In the genomic region with DNA sequence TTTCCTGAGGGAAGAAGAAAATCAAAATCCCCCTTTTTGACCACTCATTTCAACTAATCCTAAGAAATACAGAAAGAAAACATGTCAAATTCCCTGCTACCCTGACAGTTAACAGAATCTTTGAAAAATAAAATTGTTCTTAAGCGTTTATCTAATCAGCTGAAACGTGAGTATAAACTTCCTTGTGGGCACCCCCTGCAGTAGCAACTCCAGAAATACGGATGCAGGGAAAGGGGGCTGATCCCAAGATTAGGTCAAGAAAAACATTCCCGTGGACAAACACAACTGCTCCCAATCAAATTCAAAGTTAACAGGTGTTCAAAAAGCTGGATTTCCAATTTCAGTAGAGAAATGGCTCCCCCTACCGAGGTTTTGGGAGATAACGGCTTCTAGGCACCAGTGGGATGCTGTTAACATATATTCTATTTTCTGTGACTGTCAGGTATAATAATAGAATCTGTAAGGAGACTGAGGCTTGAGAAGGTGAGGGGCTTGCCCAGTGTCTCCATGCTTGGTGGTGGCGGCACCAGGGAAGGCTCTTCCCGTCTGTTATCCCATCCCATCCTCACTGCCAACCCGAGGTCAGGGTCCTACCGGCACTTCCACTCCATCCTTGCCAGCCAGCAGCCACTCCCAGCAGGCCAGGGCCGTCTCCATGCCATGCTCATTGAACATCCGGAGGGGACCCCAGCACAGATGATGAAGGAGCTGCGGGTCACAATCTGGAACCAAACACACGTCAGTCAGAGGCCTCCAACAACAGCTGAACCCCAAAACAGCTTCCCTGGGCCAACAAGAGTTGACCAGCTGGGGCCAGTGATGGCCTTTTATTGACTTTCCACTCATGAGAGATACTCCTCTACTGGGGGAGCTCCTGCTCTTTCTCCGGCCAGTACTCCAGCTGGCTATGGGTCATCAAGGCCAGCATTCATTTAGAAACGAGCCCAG, we compare ENCODE assay signal across 1 cellular context.
TF ChIP-seq lines count a peak whose summit lies in the region.

No MANE protein-coding gene starts in this region.

TF ChIP-seq in K562, 482 proteins besides CTCF, POLR2A, EP300 and RAD21 (continued from another document and continues in another):
- TF ChIP-seq, protein P1, sequence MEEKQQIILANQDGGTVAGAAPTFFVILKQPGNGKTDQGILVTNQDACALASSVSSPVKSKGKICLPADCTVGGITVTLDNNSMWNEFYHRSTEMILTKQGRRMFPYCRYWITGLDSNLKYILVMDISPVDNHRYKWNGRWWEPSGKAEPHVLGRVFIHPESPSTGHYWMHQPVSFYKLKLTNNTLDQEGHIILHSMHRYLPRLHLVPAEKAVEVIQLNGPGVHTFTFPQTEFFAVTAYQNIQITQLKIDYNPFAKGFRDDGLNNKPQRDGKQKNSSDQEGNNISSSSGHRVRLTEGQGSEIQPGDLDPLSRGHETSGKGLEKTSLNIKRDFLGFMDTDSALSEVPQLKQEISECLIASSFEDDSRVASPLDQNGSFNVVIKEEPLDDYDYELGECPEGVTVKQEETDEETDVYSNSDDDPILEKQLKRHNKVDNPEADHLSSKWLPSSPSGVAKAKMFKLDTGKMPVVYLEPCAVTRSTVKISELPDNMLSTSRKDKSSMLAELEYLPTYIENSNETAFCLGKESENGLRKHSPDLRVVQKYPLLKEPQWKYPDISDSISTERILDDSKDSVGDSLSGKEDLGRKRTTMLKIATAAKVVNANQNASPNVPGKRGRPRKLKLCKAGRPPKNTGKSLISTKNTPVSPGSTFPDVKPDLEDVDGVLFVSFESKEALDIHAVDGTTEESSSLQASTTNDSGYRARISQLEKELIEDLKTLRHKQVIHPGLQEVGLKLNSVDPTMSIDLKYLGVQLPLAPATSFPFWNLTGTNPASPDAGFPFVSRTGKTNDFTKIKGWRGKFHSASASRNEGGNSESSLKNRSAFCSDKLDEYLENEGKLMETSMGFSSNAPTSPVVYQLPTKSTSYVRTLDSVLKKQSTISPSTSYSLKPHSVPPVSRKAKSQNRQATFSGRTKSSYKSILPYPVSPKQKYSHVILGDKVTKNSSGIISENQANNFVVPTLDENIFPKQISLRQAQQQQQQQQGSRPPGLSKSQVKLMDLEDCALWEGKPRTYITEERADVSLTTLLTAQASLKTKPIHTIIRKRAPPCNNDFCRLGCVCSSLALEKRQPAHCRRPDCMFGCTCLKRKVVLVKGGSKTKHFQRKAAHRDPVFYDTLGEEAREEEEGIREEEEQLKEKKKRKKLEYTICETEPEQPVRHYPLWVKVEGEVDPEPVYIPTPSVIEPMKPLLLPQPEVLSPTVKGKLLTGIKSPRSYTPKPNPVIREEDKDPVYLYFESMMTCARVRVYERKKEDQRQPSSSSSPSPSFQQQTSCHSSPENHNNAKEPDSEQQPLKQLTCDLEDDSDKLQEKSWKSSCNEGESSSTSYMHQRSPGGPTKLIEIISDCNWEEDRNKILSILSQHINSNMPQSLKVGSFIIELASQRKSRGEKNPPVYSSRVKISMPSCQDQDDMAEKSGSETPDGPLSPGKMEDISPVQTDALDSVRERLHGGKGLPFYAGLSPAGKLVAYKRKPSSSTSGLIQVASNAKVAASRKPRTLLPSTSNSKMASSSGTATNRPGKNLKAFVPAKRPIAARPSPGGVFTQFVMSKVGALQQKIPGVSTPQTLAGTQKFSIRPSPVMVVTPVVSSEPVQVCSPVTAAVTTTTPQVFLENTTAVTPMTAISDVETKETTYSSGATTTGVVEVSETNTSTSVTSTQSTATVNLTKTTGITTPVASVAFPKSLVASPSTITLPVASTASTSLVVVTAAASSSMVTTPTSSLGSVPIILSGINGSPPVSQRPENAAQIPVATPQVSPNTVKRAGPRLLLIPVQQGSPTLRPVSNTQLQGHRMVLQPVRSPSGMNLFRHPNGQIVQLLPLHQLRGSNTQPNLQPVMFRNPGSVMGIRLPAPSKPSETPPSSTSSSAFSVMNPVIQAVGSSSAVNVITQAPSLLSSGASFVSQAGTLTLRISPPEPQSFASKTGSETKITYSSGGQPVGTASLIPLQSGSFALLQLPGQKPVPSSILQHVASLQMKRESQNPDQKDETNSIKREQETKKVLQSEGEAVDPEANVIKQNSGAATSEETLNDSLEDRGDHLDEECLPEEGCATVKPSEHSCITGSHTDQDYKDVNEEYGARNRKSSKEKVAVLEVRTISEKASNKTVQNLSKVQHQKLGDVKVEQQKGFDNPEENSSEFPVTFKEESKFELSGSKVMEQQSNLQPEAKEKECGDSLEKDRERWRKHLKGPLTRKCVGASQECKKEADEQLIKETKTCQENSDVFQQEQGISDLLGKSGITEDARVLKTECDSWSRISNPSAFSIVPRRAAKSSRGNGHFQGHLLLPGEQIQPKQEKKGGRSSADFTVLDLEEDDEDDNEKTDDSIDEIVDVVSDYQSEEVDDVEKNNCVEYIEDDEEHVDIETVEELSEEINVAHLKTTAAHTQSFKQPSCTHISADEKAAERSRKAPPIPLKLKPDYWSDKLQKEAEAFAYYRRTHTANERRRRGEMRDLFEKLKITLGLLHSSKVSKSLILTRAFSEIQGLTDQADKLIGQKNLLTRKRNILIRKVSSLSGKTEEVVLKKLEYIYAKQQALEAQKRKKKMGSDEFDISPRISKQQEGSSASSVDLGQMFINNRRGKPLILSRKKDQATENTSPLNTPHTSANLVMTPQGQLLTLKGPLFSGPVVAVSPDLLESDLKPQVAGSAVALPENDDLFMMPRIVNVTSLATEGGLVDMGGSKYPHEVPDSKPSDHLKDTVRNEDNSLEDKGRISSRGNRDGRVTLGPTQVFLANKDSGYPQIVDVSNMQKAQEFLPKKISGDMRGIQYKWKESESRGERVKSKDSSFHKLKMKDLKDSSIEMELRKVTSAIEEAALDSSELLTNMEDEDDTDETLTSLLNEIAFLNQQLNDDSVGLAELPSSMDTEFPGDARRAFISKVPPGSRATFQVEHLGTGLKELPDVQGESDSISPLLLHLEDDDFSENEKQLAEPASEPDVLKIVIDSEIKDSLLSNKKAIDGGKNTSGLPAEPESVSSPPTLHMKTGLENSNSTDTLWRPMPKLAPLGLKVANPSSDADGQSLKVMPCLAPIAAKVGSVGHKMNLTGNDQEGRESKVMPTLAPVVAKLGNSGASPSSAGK (IDR thresholded peaks at IDR 0.05) = no peak
- TF ChIP-seq POLR2H (tag; IDR thresholded peaks at IDR 0.05; ENCODE audit: low read depth) (no peak), HCFC1 (IDR thresholded peaks at IDR 0.05; ENCODE audit: low read depth, low read length) (0 out of 2 replicates have a peak, but pooled peaks have one; percentile 28), TCF3 (CRISPR knock-in tag; IDR thresholded peaks at IDR 0.05) (no peak), CBX8 (IDR thresholded peaks at IDR 0.05; ENCODE audit: borderline replicate concordance, extremely low read depth, low read depth, low read length, poor library complexity, severe bottlenecking) (no peak), ETV1 (tag; conservative IDR thresholded peaks at IDR 0.05; ENCODE audit: low read depth) (no peak), PRPF4 (IDR thresholded peaks at IDR 0.05; ENCODE audit: insufficient read depth, low read depth, low read length, poor library complexity, severe bottlenecking) (no peak), POU5F1 (IDR thresholded peaks at IDR 0.05; ENCODE audit: borderline replicate concordance, low read depth, low read length, partially characterized antibody) (no peak), ATF1 (CRISPR knock-in tag; IDR thresholded peaks at IDR 0.05) (no peak), ATF1 (tag; IDR thresholded peaks at IDR 0.05) (no peak), NELFE (IDR thresholded peaks at IDR 0.05; ENCODE audit: insufficient read depth, insufficient read length) (no peak), POLR2G (IDR thresholded peaks at IDR 0.05; ENCODE audit: low read depth, low read length) (0 out of 2 replicates have a peak, but pooled peaks have one; percentile 28), PTTG1 (tag; IDR thresholded peaks at IDR 0.05; ENCODE audit: low read depth) (no peak), CHD2 (IDR thresholded peaks at IDR 0.05; ENCODE audit: low read depth, low read length) (no peak; the same call in 1 of the 2 replicates)
- TF ChIP-seq, protein P2, sequence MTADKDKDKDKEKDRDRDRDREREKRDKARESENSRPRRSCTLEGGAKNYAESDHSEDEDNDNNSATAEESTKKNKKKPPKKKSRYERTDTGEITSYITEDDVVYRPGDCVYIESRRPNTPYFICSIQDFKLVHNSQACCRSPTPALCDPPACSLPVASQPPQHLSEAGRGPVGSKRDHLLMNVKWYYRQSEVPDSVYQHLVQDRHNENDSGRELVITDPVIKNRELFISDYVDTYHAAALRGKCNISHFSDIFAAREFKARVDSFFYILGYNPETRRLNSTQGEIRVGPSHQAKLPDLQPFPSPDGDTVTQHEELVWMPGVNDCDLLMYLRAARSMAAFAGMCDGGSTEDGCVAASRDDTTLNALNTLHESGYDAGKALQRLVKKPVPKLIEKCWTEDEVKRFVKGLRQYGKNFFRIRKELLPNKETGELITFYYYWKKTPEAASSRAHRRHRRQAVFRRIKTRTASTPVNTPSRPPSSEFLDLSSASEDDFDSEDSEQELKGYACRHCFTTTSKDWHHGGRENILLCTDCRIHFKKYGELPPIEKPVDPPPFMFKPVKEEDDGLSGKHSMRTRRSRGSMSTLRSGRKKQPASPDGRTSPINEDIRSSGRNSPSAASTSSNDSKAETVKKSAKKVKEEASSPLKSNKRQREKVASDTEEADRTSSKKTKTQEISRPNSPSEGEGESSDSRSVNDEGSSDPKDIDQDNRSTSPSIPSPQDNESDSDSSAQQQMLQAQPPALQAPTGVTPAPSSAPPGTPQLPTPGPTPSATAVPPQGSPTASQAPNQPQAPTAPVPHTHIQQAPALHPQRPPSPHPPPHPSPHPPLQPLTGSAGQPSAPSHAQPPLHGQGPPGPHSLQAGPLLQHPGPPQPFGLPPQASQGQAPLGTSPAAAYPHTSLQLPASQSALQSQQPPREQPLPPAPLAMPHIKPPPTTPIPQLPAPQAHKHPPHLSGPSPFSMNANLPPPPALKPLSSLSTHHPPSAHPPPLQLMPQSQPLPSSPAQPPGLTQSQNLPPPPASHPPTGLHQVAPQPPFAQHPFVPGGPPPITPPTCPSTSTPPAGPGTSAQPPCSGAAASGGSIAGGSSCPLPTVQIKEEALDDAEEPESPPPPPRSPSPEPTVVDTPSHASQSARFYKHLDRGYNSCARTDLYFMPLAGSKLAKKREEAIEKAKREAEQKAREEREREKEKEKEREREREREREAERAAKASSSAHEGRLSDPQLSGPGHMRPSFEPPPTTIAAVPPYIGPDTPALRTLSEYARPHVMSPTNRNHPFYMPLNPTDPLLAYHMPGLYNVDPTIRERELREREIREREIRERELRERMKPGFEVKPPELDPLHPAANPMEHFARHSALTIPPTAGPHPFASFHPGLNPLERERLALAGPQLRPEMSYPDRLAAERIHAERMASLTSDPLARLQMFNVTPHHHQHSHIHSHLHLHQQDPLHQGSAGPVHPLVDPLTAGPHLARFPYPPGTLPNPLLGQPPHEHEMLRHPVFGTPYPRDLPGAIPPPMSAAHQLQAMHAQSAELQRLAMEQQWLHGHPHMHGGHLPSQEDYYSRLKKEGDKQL (CRISPR knock-in tag; IDR thresholded peaks at IDR 0.05; ENCODE audit: borderline replicate concordance) = no peak
- TF ChIP-seq, protein P3, sequence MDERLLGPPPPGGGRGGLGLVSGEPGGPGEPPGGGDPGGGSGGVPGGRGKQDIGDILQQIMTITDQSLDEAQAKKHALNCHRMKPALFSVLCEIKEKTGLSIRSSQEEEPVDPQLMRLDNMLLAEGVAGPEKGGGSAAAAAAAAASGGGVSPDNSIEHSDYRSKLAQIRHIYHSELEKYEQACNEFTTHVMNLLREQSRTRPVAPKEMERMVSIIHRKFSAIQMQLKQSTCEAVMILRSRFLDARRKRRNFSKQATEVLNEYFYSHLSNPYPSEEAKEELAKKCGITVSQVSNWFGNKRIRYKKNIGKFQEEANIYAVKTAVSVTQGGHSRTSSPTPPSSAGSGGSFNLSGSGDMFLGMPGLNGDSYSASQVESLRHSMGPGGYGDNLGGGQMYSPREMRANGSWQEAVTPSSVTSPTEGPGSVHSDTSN (CRISPR knock-in tag; IDR thresholded peaks at IDR 0.05; ENCODE audit: low read depth) = no peak
- TF ChIP-seq, protein P3 (tag; conservative IDR thresholded peaks at IDR 0.05; ENCODE audit: low read depth) = no peak
- TF ChIP-seq, protein P4, sequence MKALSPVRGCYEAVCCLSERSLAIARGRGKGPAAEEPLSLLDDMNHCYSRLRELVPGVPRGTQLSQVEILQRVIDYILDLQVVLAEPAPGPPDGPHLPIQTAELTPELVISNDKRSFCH (CRISPR knock-in tag; IDR thresholded peaks at IDR 0.05) = no peak
- TF ChIP-seq, protein P4 (tag; IDR thresholded peaks at IDR 0.05) = peak; percentile 48; the same call in 1 of the 2 replicates
- TF ChIP-seq, protein P5, sequence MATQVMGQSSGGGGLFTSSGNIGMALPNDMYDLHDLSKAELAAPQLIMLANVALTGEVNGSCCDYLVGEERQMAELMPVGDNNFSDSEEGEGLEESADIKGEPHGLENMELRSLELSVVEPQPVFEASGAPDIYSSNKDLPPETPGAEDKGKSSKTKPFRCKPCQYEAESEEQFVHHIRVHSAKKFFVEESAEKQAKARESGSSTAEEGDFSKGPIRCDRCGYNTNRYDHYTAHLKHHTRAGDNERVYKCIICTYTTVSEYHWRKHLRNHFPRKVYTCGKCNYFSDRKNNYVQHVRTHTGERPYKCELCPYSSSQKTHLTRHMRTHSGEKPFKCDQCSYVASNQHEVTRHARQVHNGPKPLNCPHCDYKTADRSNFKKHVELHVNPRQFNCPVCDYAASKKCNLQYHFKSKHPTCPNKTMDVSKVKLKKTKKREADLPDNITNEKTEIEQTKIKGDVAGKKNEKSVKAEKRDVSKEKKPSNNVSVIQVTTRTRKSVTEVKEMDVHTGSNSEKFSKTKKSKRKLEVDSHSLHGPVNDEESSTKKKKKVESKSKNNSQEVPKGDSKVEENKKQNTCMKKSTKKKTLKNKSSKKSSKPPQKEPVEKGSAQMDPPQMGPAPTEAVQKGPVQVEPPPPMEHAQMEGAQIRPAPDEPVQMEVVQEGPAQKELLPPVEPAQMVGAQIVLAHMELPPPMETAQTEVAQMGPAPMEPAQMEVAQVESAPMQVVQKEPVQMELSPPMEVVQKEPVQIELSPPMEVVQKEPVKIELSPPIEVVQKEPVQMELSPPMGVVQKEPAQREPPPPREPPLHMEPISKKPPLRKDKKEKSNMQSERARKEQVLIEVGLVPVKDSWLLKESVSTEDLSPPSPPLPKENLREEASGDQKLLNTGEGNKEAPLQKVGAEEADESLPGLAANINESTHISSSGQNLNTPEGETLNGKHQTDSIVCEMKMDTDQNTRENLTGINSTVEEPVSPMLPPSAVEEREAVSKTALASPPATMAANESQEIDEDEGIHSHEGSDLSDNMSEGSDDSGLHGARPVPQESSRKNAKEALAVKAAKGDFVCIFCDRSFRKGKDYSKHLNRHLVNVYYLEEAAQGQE (CRISPR knock-in tag; IDR thresholded peaks at IDR 0.05; ENCODE audit: low read depth) = no peak
- TF ChIP-seq, protein P6, sequence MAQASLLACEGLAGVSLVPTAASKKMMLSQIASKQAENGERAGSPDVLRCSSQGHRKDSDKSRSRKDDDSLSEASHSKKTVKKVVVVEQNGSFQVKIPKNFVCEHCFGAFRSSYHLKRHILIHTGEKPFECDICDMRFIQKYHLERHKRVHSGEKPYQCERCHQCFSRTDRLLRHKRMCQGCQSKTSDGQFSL (CRISPR knock-in tag; IDR thresholded peaks at IDR 0.05) = no peak
- TF ChIP-seq, protein P6 (tag; IDR thresholded peaks at IDR 0.05) = no peak
